ENCODE assay signal across 17 cellular contexts in the genomic region with DNA sequence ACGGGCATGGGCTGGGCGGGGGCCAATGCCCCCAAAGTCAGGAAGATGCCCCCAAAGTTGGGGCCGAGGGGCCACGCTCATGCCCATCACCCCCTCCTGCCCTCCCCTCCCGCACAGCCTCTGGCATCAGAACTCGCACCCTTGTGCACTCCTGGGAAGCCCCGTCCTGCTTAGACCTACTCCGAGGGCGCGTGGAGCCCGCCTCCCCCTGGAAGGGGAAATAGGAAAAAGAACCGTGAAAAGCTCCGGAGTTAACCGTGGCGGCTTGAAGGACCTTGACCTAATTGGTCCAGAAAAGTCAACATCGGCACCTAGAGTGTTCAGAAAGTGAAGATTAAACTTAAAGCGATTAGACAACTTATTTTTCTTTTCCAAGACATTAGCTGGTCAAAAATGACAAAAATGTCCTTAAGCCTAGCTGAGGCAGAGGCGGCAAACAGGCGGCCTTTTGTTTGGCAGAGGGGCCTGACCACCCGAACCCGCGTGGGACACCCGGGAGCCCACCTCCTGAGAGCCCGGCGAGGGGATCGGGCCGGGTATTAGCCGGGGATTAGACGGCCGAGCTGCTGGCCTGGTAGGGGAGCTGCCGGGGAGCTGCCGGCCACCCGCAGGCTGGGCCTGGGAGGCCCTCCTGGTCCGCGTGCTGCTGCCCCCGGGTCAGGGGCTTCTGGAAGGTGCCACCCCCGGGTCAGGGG.
DNase-seq lines count a peak whose midpoint lies in the region; ATAC-seq, FAIRE-seq and TF ChIP-seq lines count a peak whose summit lies in the region.
"Had no signal": no experiment of that assay in that cellular context is flagged by ENCODE, and none has a peak within 500 bp of the region (broad histone marks: within the 10 kb centered on the region; RNA-seq: fewer than 3 reads in every experiment).

No MANE protein-coding gene starts in this region.

- H4K8ac ChIP-seq in H9 (replicated peaks; ENCODE audit: insufficient read length, low read depth, low read length) (no peak overlapping the region), H1 (ENCODE audit: extremely low read depth, insufficient read depth, low read length) (0 out of 2 replicates have a peak overlapping the region, but pooled peaks have one; percentile 3)

- no peak overlapping the region for H3T11ph ChIP-seq in H9 (ENCODE audit: low read length)

- H3K4me2 ChIP-seq in H9 (ENCODE audit: insufficient read depth, insufficient read length, low read length) (no peak overlapping the region), H1 (ENCODE audit: insufficient read depth in 1 of 2, low read depth in 2 of 2, low read length in 2 of 2) (no peak overlapping the region)

- CTCF ChIA-PET in H1 (lab: Charles Lee; ENCODE audit: partially characterized antibody) = interaction anchor here (0.6 to 1.8 kb wide), 7 partner anchors 8 to 67 kb away, joined by 3 to 5 read pairs (median 3); no protein-coding TSS in a partner anchor

- H4K20me1 ChIP-seq in H9 (ENCODE audit: control insufficient read depth, insufficient read depth, insufficient read length) (no peaks in the 10 kb centered on the region), H1 (replicated peaks in 1 of 2; ENCODE audit: control insufficient read depth in 1 of 2, insufficient read depth in 2 of 2, low read length in 2 of 2) (no peaks in the 10 kb centered on the region)

- H3K4me1 ChIP-seq in H9 (ENCODE audit: insufficient read depth, low read length) (no peaks in the 10 kb centered on the region), H1 (replicated peaks in 1 of 4; ENCODE audit: control insufficient read depth in 3 of 4, insufficient read depth in 4 of 4, low read length in 3 of 4) (peaks cover 0 to 5% (median 3%) of the 10 kb centered on the region in 4 experiments; a peak in 4 of 7 replicates), pancreas (peaks cover 27 to 37% (median 29%) of the 10 kb centered on the region in 3 donors), upper lobe of left lung (peaks cover 0 to 38% (median 20%) of the 10 kb centered on the region in 4 donors), endodermal cell (ENCODE audit: control insufficient read depth, insufficient read depth, low read length) (peaks cover 23% of the 10 kb centered on the region)

- no peak overlapping the region for H3K18ac ChIP-seq in H9 (ENCODE audit: insufficient read length, low read depth, low read length)
- no peak overlapping the region for H3K18ac ChIP-seq in H1 (ENCODE audit: extremely low read depth, low read length)

- FAIRE-seq in H1 (lab: Jason Lieb, UNC) = no peak
- no peak for FAIRE-seq in pancreas (lab: Jason Lieb, UNC)
- FAIRE-seq: RCC 7860 had no signal

- H3K14ac ChIP-seq in H9 (ENCODE audit: insufficient read depth, low read length) (0 out of 2 replicates have a peak overlapping the region, but pooled peaks have one; percentile 56), H1 (ENCODE audit: insufficient read length) (no peak overlapping the region)

- H3K27me3 Mint-ChIP-seq in H9 (ENCODE audit: low read depth) (peaks cover 3% of the 10 kb centered on the region; the same call in 1 of the 2 replicates), endodermal cell (ENCODE audit: insufficient read depth) (no peaks in the 10 kb centered on the region)
- H3K27me3 Mint-ChIP-seq: CD4-positive, alpha-beta T cell had no signal

- H3K27ac Mint-ChIP-seq in H9 (no peak overlapping the region), endodermal cell (no peak overlapping the region)
- H3K27ac Mint-ChIP-seq: CD4-positive, alpha-beta T cell had no signal

- DNase-seq in H9 (no peak), H1 (ENCODE audit: low read depth in 1 of 2, low spot score in 2 of 2) (no peak), pancreas (peak in 3 of 6 donors; percentile 43 to 57 (median 54)), upper lobe of left lung (peak; percentile 62 to 81), endodermal cell (no peak), Kasumi-1 (lab: John Stamatoyannopoulos, UW) (no peak)
- DNase-seq: ACHN; AML-193; CD4-positive, alpha-beta T cell; KG1; NCI-H1048; NCI-H2081 treated with DMSO at 0.1 percent for 48 hours; NCI-H526 treated with DMSO at 0.1 percent for 48 hours; SHP77 treated with DMSO at 0.1 percent for 48 hours had no signal

- H3K9me3 ChIP-seq in H9 (ENCODE audit: control insufficient read depth, low read depth, low read length) (no peaks in the 10 kb centered on the region), H1 (ENCODE audit: insufficient read depth in 2 of 2, low read depth in 1 of 2, low read length in 1 of 2) (no peaks in the 10 kb centered on the region), pancreas (no peaks in the 10 kb centered on the region), upper lobe of left lung (no peaks in the 10 kb centered on the region), endodermal cell (ENCODE audit: control insufficient read depth, low read length) (no peaks in the 10 kb centered on the region)

- no peaks in the 10 kb centered on the region for H3K23me2 ChIP-seq in H9 (ENCODE audit: insufficient read length, low read depth, low read length, poor library complexity, severe bottlenecking)
- no peaks in the 10 kb centered on the region for H3K23me2 ChIP-seq in H1 (ENCODE audit: low read depth, low read length)

- H2BK12ac ChIP-seq in H9 (ENCODE audit: insufficient read length, low read depth, low read length) = no peak overlapping the region
- H2BK12ac ChIP-seq in H1 (ENCODE audit: low read depth, low read length) = no peak overlapping the region

- H3K4me3 Mint-ChIP-seq in H9 (no peak overlapping the region), endodermal cell (no peak overlapping the region)
- H3K4me3 Mint-ChIP-seq: CD4-positive, alpha-beta T cell had no signal

- H3K9ac ChIP-seq in H9 (ENCODE audit: extremely low read depth, insufficient read length, low read length) = no peak overlapping the region
- no peak overlapping the region for H3K9ac ChIP-seq in H1 (replicated peaks in 1 of 4; ENCODE audit: extremely low read depth in 1 of 4, low read depth in 3 of 4, low read length in 3 of 4)
- no peak overlapping the region for H3K9ac ChIP-seq in endodermal cell (ENCODE audit: extremely low read depth, low read length, poor library complexity, severe bottlenecking)

- H3K4me3 ChIP-seq in H1 (ENCODE audit: extremely low read depth in 1 of 4, insufficient read depth in 2 of 4, low read depth in 3 of 4, low read length in 4 of 4) = no peak overlapping the region
- H3K4me3 ChIP-seq in pancreas = no peak overlapping the region
- H3K4me3 ChIP-seq in upper lobe of left lung = peak overlapping the region in 1 of 4 donors; percentile 12
- H3K4me3 ChIP-seq in endodermal cell (ENCODE audit: low read length) = no peak overlapping the region

- no peak overlapping the region for H2AK5ac ChIP-seq in H9 (ENCODE audit: insufficient read length, low read length)
- no peak overlapping the region for H2AK5ac ChIP-seq in H1 (ENCODE audit: low read depth, low read length)

- no peak for TF ChIP-seq RAD21 in H1 (IDR thresholded peaks at IDR 0.05 in 1 of 2, conservative IDR thresholded peaks at IDR 0.05 in 1 of 2; ENCODE audit: low read depth in 2 of 2, low read length in 2 of 2)

- TF ChIP-seq CTCF in H9 (conservative IDR thresholded peaks at IDR 0.05) (no peak), H1 (IDR thresholded peaks at IDR 0.05; ENCODE audit: control extremely low read depth in 1 of 3, insufficient read depth in 1 of 3, low read depth in 1 of 3, low read length in 3 of 3) (no peak), pancreas (IDR thresholded peaks at IDR 0.05) (no peak), upper lobe of left lung (IDR thresholded peaks at IDR 0.05) (no peak), endodermal cell (conservative IDR thresholded peaks at IDR 0.05) (no peak)

- no peaks in the 10 kb centered on the region for H3K79me1 ChIP-seq in H9 (ENCODE audit: insufficient read depth, low read depth, low read length, poor library complexity, severe bottlenecking)
- no peaks in the 10 kb centered on the region for H3K79me1 ChIP-seq in H1 (ENCODE audit: low read depth, low read length)

- no peak overlapping the region for H2BK5ac ChIP-seq in H9 (ENCODE audit: insufficient read length, low read length)
- no peak overlapping the region for H2BK5ac ChIP-seq in H1 (ENCODE audit: low read depth, low read length)

- POLR2A ChIA-PET in H1 (lab: Charles Lee; ENCODE audit: partially characterized antibody) = no interaction called here

- H3K36me3 Mint-ChIP-seq in H9 (ENCODE audit: insufficient read depth in 1 of 3, low read depth in 3 of 3) = no peaks in the 10 kb centered on the region
- H3K36me3 Mint-ChIP-seq in endodermal cell (ENCODE audit: low read depth) = no peaks in the 10 kb centered on the region

- H2AFZ ChIP-seq in H9 (ENCODE audit: low read length) (no peak overlapping the region), H1 (ENCODE audit: low read length) (no peak overlapping the region)

- H3K36me3 ChIP-seq in H1 (ENCODE audit: control insufficient read depth in 2 of 4, insufficient read depth in 4 of 4, low read length in 3 of 4) (no peaks in the 10 kb centered on the region), pancreas (no peaks in the 10 kb centered on the region), upper lobe of left lung (no peaks in the 10 kb centered on the region), endodermal cell (ENCODE audit: control insufficient read depth, insufficient read depth, low read length) (no peaks in the 10 kb centered on the region)

- H3K9me3 Mint-ChIP-seq in H9 (no peaks in the 10 kb centered on the region), endodermal cell (no peaks in the 10 kb centered on the region)
- H3K9me3 Mint-ChIP-seq: CD4-positive, alpha-beta T cell had no signal

- H3K4ac ChIP-seq in H9 (ENCODE audit: low read depth, low read length) (no peak overlapping the region), H1 (replicated peaks; ENCODE audit: insufficient read length, low read depth, low read length) (no peak overlapping the region)

- H3K23ac ChIP-seq in H9 (ENCODE audit: insufficient read length, low read depth, low read length) (no peak overlapping the region), H1 (ENCODE audit: insufficient read length) (no peak overlapping the region)

- H3K27ac ChIP-seq in H9 (ENCODE audit: insufficient read length, low read depth, low read length) (no peak overlapping the region), H1 (ENCODE audit: low read depth, low read length) (no peak overlapping the region), pancreas (peak overlapping the region; percentile 49 to 81 (median 80)), upper lobe of left lung (peak overlapping the region; percentile 57 to 83 (median 77)), endodermal cell (ENCODE audit: low read depth, low read length) (no peak overlapping the region)

- H3K79me2 ChIP-seq in H9 (ENCODE audit: insufficient read depth, low read length) = no peaks in the 10 kb centered on the region
- H3K79me2 ChIP-seq in H1 (ENCODE audit: control insufficient read depth in 1 of 2, insufficient read depth in 2 of 2, low read length in 2 of 2) = no peaks in the 10 kb centered on the region

- no peak overlapping the region for H4K91ac ChIP-seq in H9 (ENCODE audit: insufficient read length, low read depth, low read length)
- no peak overlapping the region for H4K91ac ChIP-seq in H1 (replicated peaks; ENCODE audit: insufficient read length, low read length)

- no peak for TF ChIP-seq EP300 in H1 (IDR thresholded peaks at IDR 0.05; ENCODE audit: borderline replicate concordance in 1 of 2, low read depth in 2 of 2, low read length in 2 of 2)
- TF ChIP-seq EP300 in upper lobe of left lung (IDR thresholded peaks at IDR 0.05) = no peak

- no peak overlapping the region for H4K5ac ChIP-seq in H9 (ENCODE audit: insufficient read length, low read depth, low read length)
- no peak overlapping the region for H4K5ac ChIP-seq in H1 (ENCODE audit: insufficient read length, low read depth, low read length)

- H3K4me1 Mint-ChIP-seq in H9 (peaks cover 0 to 7% of the 10 kb centered on the region in 2 experiments; a peak in 3 of 4 replicates), endodermal cell (peaks cover 14% of the 10 kb centered on the region)

- H2BK120ac ChIP-seq in H9 (ENCODE audit: low read depth, low read length, poor library complexity, severe bottlenecking) (no peak overlapping the region), H1 (replicated peaks; ENCODE audit: low read depth, low read length) (no peak overlapping the region)

- H2BK20ac ChIP-seq in H9 (ENCODE audit: low read depth, low read length, poor library complexity, severe bottlenecking) (no peak overlapping the region), H1 (ENCODE audit: low read length) (no peak overlapping the region)

- TF ChIP-seq POLR2A in H1 (IDR thresholded peaks at IDR 0.05; ENCODE audit: control extremely low read depth in 1 of 2, low read depth in 2 of 2, low read length in 2 of 2) (no peak), upper lobe of left lung (IDR thresholded peaks at IDR 0.05) (no peak)

- no peak overlapping the region for H2BK15ac ChIP-seq in H9 (ENCODE audit: low read depth, low read length)
- no peak overlapping the region for H2BK15ac ChIP-seq in H1 (ENCODE audit: low read length)

- ATAC-seq in pancreas (peak; percentile 64 to 73 (median 68)), upper lobe of left lung (ENCODE audit: low FRiP score in 2 of 2) (peak in 1 of 2 donors; percentile 17), SK-N-SH treated with all-trans-retinoic acid at 6 μM for 48 hours (no peak), GM21390 (IDR thresholded peaks at IDR 0.05; ENCODE audit: unreplicated experiment) (no peak)

- H3K27me3 ChIP-seq in H9 (ENCODE audit: insufficient read depth, low read length) = no peaks in the 10 kb centered on the region
- H3K27me3 ChIP-seq in H1 (replicated peaks in 1 of 4; ENCODE audit: control insufficient read depth in 3 of 4, extremely low read depth in 1 of 4, insufficient read depth in 3 of 4, low read length in 3 of 4) = no peaks in the 10 kb centered on the region
- H3K27me3 ChIP-seq in pancreas = no peaks in the 10 kb centered on the region
- no peaks in the 10 kb centered on the region for H3K27me3 ChIP-seq in upper lobe of left lung
- H3K27me3 ChIP-seq in endodermal cell (ENCODE audit: control insufficient read depth, insufficient read depth, low read length, poor library complexity, severe bottlenecking) = no peaks in the 10 kb centered on the region

- WGBS in H9 (ENCODE audit: extremely low coverage, insufficient read length, low lambda C conversion rate) = no CpG with 5 or more reads among the region's 37 CpGs
- WGBS in H1 (ENCODE audit: extremely low coverage in 1 of 2, insufficient coverage in 1 of 2, insufficient read length in 1 of 2, insufficient replicate concordance in 2 of 2, low coverage in 1 of 2, low lambda C conversion rate in 2 of 2, missing lambda C conversion rate in 1 of 2), 2 experiments = 93% methylated on average over 37 of the region's 37 CpGs; no CpG with 5 or more reads in 1 of the 2 experiments
- 32 to 43% methylated on average over 34 to 37 of the region's 37 CpGs for WGBS in pancreas, 2 donors
- WGBS in upper lobe of left lung, 2 donors = 71 to 74% methylated on average over 34 to 37 of the region's 37 CpGs
- WGBS in endodermal cell (ENCODE audit: insufficient coverage in 1 of 2, insufficient read length in 1 of 2), 2 experiments = 93 to 94% methylated on average over 30 to 37 of the region's 37 CpGs

- intact Hi-C loops in pancreas (cut with DNase I) = no loop called here

- H3K56ac ChIP-seq in H9 (ENCODE audit: insufficient read length, low read depth, low read length) (no peak overlapping the region), H1 (replicated peaks; ENCODE audit: insufficient read length, low read depth, low read length) (no peak overlapping the region)

Comparison
In these comparisons a context has a peak if more than half of its experiments do, and no peak if none do; other contexts are left out.
1. DNase-seq: peak in upper lobe of left lung (2 of 2); none in H9 (single experiment), H1 (0 of 2), endodermal cell (single experiment) and Kasumi-1 (0 of 2).
2. H3K27ac ChIP-seq: peak in pancreas (4 of 4) and upper lobe of left lung (4 of 4); none in H9 (single experiment), H1 (single experiment) and endodermal cell (single experiment).
3. ATAC-seq: peak in pancreas (4 of 4); none in SK-N-SH treated with all-trans-retinoic acid at 6 μM for 48 hours (single experiment) and GM21390 (single experiment).